8 cellular contexts compared by ENCODE assay signal in genomic region chr4:10461091-10461849, GRCh38. TPM values are rescaled to one million over a fixed set of nuclear protein-coding genes. Genes with fewer than 3 reads are reported as not detected.
DNase-seq lines count a peak whose midpoint lies in the region; ATAC-seq and TF ChIP-seq lines count a peak whose summit lies in the region.

No MANE protein-coding gene starts in this region.

- peak overlapping the region; percentile 85 for H3K4me3 Mint-ChIP-seq in activated naive CD8-positive, alpha-beta T cell

- intact Hi-C loops in left cardiac atrium (cut with DNase I) (no loop called here), sciatic nerve (cut with DNase I) (no loop called here)

- peak; percentile 57 to 68 for DNase-seq in NCI-H2081 (lab: John Stamatoyannopoulos, UW)
- no peak for DNase-seq in NCI-H2081 treated with DMSO at 0.1 percent for 48 hours (lab: John Stamatoyannopoulos, UW)
- DNase-seq in left cardiac atrium, result peak; percentile 68
- DNase-seq in sciatic nerve (ENCODE audit: low spot score), result no peak
- no peak for DNase-seq in SHP77 (lab: John Stamatoyannopoulos, UW)

- no peak overlapping the region for H3K27ac Mint-ChIP-seq in activated naive CD8-positive, alpha-beta T cell

- peaks cover 22% of the 10 kb centered on the region for H3K27me3 Mint-ChIP-seq in activated naive CD8-positive, alpha-beta T cell

- H3K4me1 Mint-ChIP-seq in activated naive CD8-positive, alpha-beta T cell (ENCODE audit: low read depth), result peaks cover 21% of the 10 kb centered on the region

- no peaks in the 10 kb centered on the region for H3K36me3 Mint-ChIP-seq in activated naive CD8-positive, alpha-beta T cell

- H3K9me3 Mint-ChIP-seq in activated naive CD8-positive, alpha-beta T cell (ENCODE audit: low read depth), result no peaks in the 10 kb centered on the region

- peak; percentile 79 for ATAC-seq in HG03095 (IDR thresholded peaks at IDR 0.05; ENCODE audit: unreplicated experiment)
- peak; percentile 94 for ATAC-seq in SK-N-SH treated with all-trans-retinoic acid at 6 μM for 48 hours
- peak; percentile 86 to 93 for ATAC-seq in left cardiac atrium
- ATAC-seq in sciatic nerve, result peak; percentile 84

TF ChIP-seq in SK-N-SH treated with all-trans-retinoic acid at 6 μM for 48 hours, 23 proteins besides CTCF, POLR2A, EP300 and RAD21:
- TF ChIP-seq PPARA (CRISPR knock-in tag; IDR thresholded peaks at IDR 0.05; ENCODE audit: borderline replicate concordance), result no peak

RNA-seq across cellular contexts. Expression of gene ZNF518B, which starts 4.0 kb away (rescaled TPM):
- 10 to 100 TPM; 24.2 to 29.7 TPM for total RNA-seq in left cardiac atrium
- 20.3 TPM for total RNA-seq in sciatic nerve

Comparison
In these comparisons a context has a peak if more than half of its experiments do, and no peak if none do; other contexts are left out.
1. DNase-seq: peak in NCI-H2081 (2 of 2) and left cardiac atrium (single experiment); none in NCI-H2081 treated with DMSO at 0.1 percent for 48 hours (single experiment), sciatic nerve (single experiment) and SHP77 (0 of 2).
2. Peak in every context shown above with its lines, with median percentiles within 50 percentile points of each other: ATAC-seq.